18 cellular contexts compared by ENCODE assay signal in genomic region chrX:53479295-53479694, GRCh38. TPM values are rescaled to one million over a fixed set of nuclear protein-coding genes. Genes with fewer than 3 reads are reported as not detected.
DNase-seq lines count a peak whose midpoint lies in the region; ATAC-seq and TF ChIP-seq lines count a peak whose summit lies in the region.
"Had no signal": no experiment of that assay in that cellular context is flagged by ENCODE, and none has a peak within 500 bp of the region (broad histone marks: within the 10 kb centered on the region; RNA-seq: fewer than 3 reads in every experiment).

No MANE protein-coding gene starts in this region.

- no peaks in the 10 kb centered on the region for H3K9me3 ChIP-seq in HAP-1
- H3K9me3 ChIP-seq: Peyer's patch, thyroid gland had no signal

- no peak overlapping the region for H3K27ac Mint-ChIP-seq in activated naive CD8-positive, alpha-beta T cell treated with anti-CD3 and anti-CD28 coated beads for 36 hours
- H3K27ac Mint-ChIP-seq: activated B cell treated with CpG ODN at 0.5 μM for 24 hours, B cell had no signal

- TF ChIP-seq POLR2A in erythroblast (IDR thresholded peaks at IDR 0.05; ENCODE audit: low read length): no peak

- H3K36me3 Mint-ChIP-seq in activated naive CD8-positive, alpha-beta T cell treated with anti-CD3 and anti-CD28 coated beads for 36 hours: no peaks in the 10 kb centered on the region
- H3K36me3 Mint-ChIP-seq: naive thymus-derived CD8-positive, alpha-beta T cell had no signal

- H3K36me3 ChIP-seq in HAP-1 (replicated peaks): no peaks in the 10 kb centered on the region
- H3K36me3 ChIP-seq: Peyer's patch, thyroid gland had no signal

- no peak overlapping the region for H3K4me3 Mint-ChIP-seq in activated naive CD8-positive, alpha-beta T cell treated with anti-CD3 and anti-CD28 coated beads for 36 hours
- H3K4me3 Mint-ChIP-seq: activated B cell treated with CpG ODN at 0.5 μM for 24 hours; B cell; naive thymus-derived CD8-positive, alpha-beta T cell had no signal

- DNase-seq in Caki2 (ENCODE audit: low read depth) (peak; percentile 90), HAP-1 (ENCODE audit: low spot score in 2 of 2) (peak; percentile 19 to 29), OCI-M1 (lab: John Stamatoyannopoulos, UW) (peak; percentile 87), erythroblast (lab: John Stamatoyannopoulos, UW) (peak; percentile 0 to 17), kidney glomerular epithelial cell (lab: John Stamatoyannopoulos, UW) (no peak), NCI-H2196 treated with DMSO at 0.1 percent for 48 hours (lab: John Stamatoyannopoulos, UW; ENCODE audit: unreplicated experiment) (no peak)
- DNase-seq in activated naive CD8-positive, alpha-beta T cell treated with anti-CD3 and anti-CD28 coated beads for 36 hours: no peak
- DNase-seq: activated B cell treated with CpG ODN at 0.5 μM for 24 hours; activated effector memory CD4-positive, alpha-beta T cell treated with Interleukin-2 at 50 U/mL for 16 hours; amygdala; foreskin melanocyte; naive thymus-derived CD8-positive, alpha-beta T cell; NCI-H187 treated with DMSO at 0.1 percent for 48 hours; NCI-H524 treated with DMSO at 0.1 percent for 48 hours; Peyer's patch; thyroid gland had no signal

- H3K27me3 ChIP-seq in HAP-1 (ENCODE audit: low read depth): no peaks in the 10 kb centered on the region; the same call in 1 of the 2 replicates
- H3K27me3 ChIP-seq: Peyer's patch, thyroid gland had no signal

- H3K9me3 Mint-ChIP-seq in activated naive CD8-positive, alpha-beta T cell treated with anti-CD3 and anti-CD28 coated beads for 36 hours: no peaks in the 10 kb centered on the region
- H3K9me3 Mint-ChIP-seq: activated B cell treated with CpG ODN at 0.5 μM for 24 hours; naive thymus-derived CD8-positive, alpha-beta T cell had no signal

- ATAC-seq in HG03045 (IDR thresholded peaks at IDR 0.05; ENCODE audit: unreplicated experiment): no peak
- ATAC-seq: naive thymus-derived CD8-positive, alpha-beta T cell had no signal

- in situ Hi-C loops in Caki2 (cut with HindIII; ENCODE audit: low pct_unique_long_range_greater_than_20kb, low sequenced_read_pairs): no loop called here
- in situ Hi-C loops in HAP-1 (cut with MboI; ENCODE audit: low sequenced_read_pairs): no loop called here

- H3K4me1 ChIP-seq in HAP-1: no peaks in the 10 kb centered on the region
- H3K4me1 ChIP-seq: Peyer's patch, thyroid gland had no signal

- peaks cover 6% of the 10 kb centered on the region for H3K27me3 Mint-ChIP-seq in activated naive CD8-positive, alpha-beta T cell treated with anti-CD3 and anti-CD28 coated beads for 36 hours
- H3K27me3 Mint-ChIP-seq: activated B cell treated with CpG ODN at 0.5 μM for 24 hours had no signal

- H3K4me3 ChIP-seq in HAP-1: no peak overlapping the region
- H3K4me3 ChIP-seq: Peyer's patch, thyroid gland had no signal

- H3K4me1 Mint-ChIP-seq in activated naive CD8-positive, alpha-beta T cell treated with anti-CD3 and anti-CD28 coated beads for 36 hours: no peaks in the 10 kb centered on the region

RNA-seq across cellular contexts. Expression of gene HSD17B10, which starts 45.1 kb away (rescaled TPM):
- total RNA-seq in Caki2 (2014; rRNA removed; shearing (Covaris generic); ENCODE audit: low replicate concordance): 133 and 141 TPM in 2 replicates
- total RNA-seq in activated naive CD8-positive, alpha-beta T cell treated with anti-CD3 and anti-CD28 coated beads for 36 hours: 100 to 1,000 TPM; 135 to 145 TPM

RNA-seq across cellular contexts. Expression of gene RIBC1, which starts 56.6 kb away (rescaled TPM):
- 0.84 and 1.1 TPM in 2 replicates for total RNA-seq in Caki2 (2014; rRNA removed; shearing (Covaris generic); ENCODE audit: low replicate concordance)
- total RNA-seq in activated naive CD8-positive, alpha-beta T cell treated with anti-CD3 and anti-CD28 coated beads for 36 hours: 1 to 10 TPM; 1.1 TPM

RNA-seq across cellular contexts. Expression of gene SMC1A, which starts 56.8 kb away (rescaled TPM):
- total RNA-seq in Caki2 (2014; rRNA removed; shearing (Covaris generic); ENCODE audit: low replicate concordance): 6.2 and 11.7 TPM in 2 replicates
- total RNA-seq in activated naive CD8-positive, alpha-beta T cell treated with anti-CD3 and anti-CD28 coated beads for 36 hours: 100 to 1,000 TPM; 154 to 161 TPM

Comparison
In these comparisons a context has a peak if more than half of its experiments do, and no peak if none do; other contexts are left out.
1. DNase-seq: peak in Caki2 (single experiment), HAP-1 (2 of 2), OCI-M1 (single experiment) and erythroblast (2 of 2); none in kidney glomerular epithelial cell (single experiment), activated naive CD8-positive, alpha-beta T cell treated with anti-CD3 and anti-CD28 coated beads for 36 hours (single experiment) and NCI-H2196 treated with DMSO at 0.1 percent for 48 hours (single experiment).
2. RNA of gene SMC1A, which starts 56.8 kb away (total RNA-seq): 154 to 161 TPM in activated naive CD8-positive, alpha-beta T cell treated with anti-CD3 and anti-CD28 coated beads for 36 hours; 6.2 to 11.7 TPM in Caki2; every median in the first group is over 10 times any median in the second.